Comparison of ENCODE assay signal across 19 cellular contexts in the genomic region with DNA sequence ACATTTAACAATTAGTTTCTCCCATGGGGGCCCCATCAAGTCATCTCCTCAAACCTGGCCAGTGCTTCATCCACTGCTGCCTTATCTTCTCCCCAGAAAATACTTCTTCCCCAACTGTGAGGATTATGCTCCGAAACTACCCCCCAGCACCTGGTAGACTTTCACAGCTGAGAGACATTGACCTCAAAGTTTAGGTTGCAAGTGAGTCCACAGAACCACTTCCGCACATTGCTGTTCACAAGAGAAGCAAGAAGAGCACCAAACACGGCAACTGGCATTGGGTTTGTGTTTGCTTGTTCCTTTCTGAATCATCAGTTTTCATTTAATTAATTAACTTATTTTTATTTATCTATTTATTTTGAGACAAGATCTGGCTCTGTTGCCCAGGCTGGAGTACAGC. TPM values are rescaled to one million over a fixed set of nuclear protein-coding genes. Genes with fewer than 3 reads are reported as not detected.
DNase-seq lines count a peak whose midpoint lies in the region; ATAC-seq and TF ChIP-seq lines count a peak whose summit lies in the region.
"Had no signal": no experiment of that assay in that cellular context is flagged by ENCODE, and none has a peak within 500 bp of the region (broad histone marks: within the 10 kb centered on the region; RNA-seq: fewer than 3 reads in every experiment).

No MANE protein-coding gene starts in this region.

- peaks cover 14% of the 10 kb centered on the region for H3K27me3 Mint-ChIP-seq in CD4-positive, alpha-beta T cell
- H3K27me3 Mint-ChIP-seq in GM23338 (ENCODE audit: insufficient read depth, low read depth, poor library complexity), result peaks cover 27% of the 10 kb centered on the region
- peaks cover 5% of the 10 kb centered on the region for H3K27me3 Mint-ChIP-seq in activated CD4-positive, alpha-beta memory T cell treated with anti-CD3 and anti-CD28 coated beads for 36 hours

- H3K36me3 ChIP-seq in GM23338 (ENCODE audit: insufficient read depth) (no peaks in the 10 kb centered on the region), iPS-15b (ENCODE audit: control insufficient read depth, insufficient read depth, low read length) (peaks cover 7% of the 10 kb centered on the region)
- H3K36me3 ChIP-seq: colonic mucosa, left lung, pancreas, sigmoid colon, suprapubic skin had no signal

- H2AFZ ChIP-seq in GM23338, result no peak overlapping the region

- peak overlapping the region; percentile 59 for H3K27ac Mint-ChIP-seq in CD4-positive, alpha-beta T cell
- no peak overlapping the region for H3K27ac Mint-ChIP-seq in GM23338
- peak overlapping the region; percentile 8 for H3K27ac Mint-ChIP-seq in activated CD4-positive, alpha-beta memory T cell treated with anti-CD3 and anti-CD28 coated beads for 36 hours
- H3K27ac Mint-ChIP-seq: IgD-negative memory B cell had no signal

- ATAC-seq in CD4-positive, alpha-beta T cell (ENCODE audit: poor library complexity), result no peak
- ATAC-seq in GM23338 (no peak), GM21390 (IDR thresholded peaks at IDR 0.05; ENCODE audit: unreplicated experiment) (no peak)
- ATAC-seq: activated CD4-positive, CD25-positive, alpha-beta regulatory T cell treated with anti-CD3 and anti-CD28 coated beads, Interleukin-2, amount 50 U/mL, for 24 hours; foreskin keratinocyte; left lung; pancreas; Right ventricle myocardium inferior had no signal

- peak in 1 of 10 experiments; percentile 7 for DNase-seq in CD4-positive, alpha-beta T cell
- DNase-seq in GM23338 (ENCODE audit: low spot score), result no peak
- no peak for DNase-seq in activated CD4-positive, alpha-beta memory T cell treated with anti-CD3 and anti-CD28 coated beads for 36 hours
- no peak for DNase-seq in SHP77 treated with DMSO at 0.1 percent for 48 hours (lab: John Stamatoyannopoulos, UW)
- DNase-seq in amygdala (lab: John Stamatoyannopoulos, UW), result no peak
- DNase-seq in superior temporal gyrus (ENCODE audit: extremely low spot score), result no peak
- DNase-seq: Calu3, colonic mucosa, foreskin keratinocyte, left lung, NCI-H1930, pancreas, sigmoid colon had no signal

- H3K36me3 Mint-ChIP-seq in CD4-positive, alpha-beta T cell (ENCODE audit: low read depth), result no peaks in the 10 kb centered on the region
- peaks cover 3% of the 10 kb centered on the region; the same call in 2 of the 3 replicates for H3K36me3 Mint-ChIP-seq in GM23338 (ENCODE audit: low read depth)
- no peaks in the 10 kb centered on the region for H3K36me3 Mint-ChIP-seq in activated CD4-positive, alpha-beta memory T cell treated with anti-CD3 and anti-CD28 coated beads for 36 hours
- H3K36me3 Mint-ChIP-seq: IgD-negative memory B cell had no signal

- no peak overlapping the region for H3K9ac ChIP-seq in iPS-15b (ENCODE audit: low read depth, low read length)

- intact Hi-C loops in CD4-positive, alpha-beta T cell (cut with DNase I, micrococcal nuclease), result no loop called here
- intact Hi-C loops in activated CD4-positive, alpha-beta memory T cell treated with anti-CD3 and anti-CD28 coated beads for 36 hours (cut with micrococcal nuclease), result no loop called here

- H3F3A ChIP-seq in GM23338 (replicated peaks; ENCODE audit: low read depth), result peaks cover 25% of the 10 kb centered on the region

- H3K4me1 Mint-ChIP-seq in CD4-positive, alpha-beta T cell (ENCODE audit: low read depth), result peaks cover 28% of the 10 kb centered on the region
- peaks cover 58% of the 10 kb centered on the region for H3K4me1 Mint-ChIP-seq in GM23338
- H3K4me1 Mint-ChIP-seq in activated CD4-positive, alpha-beta memory T cell treated with anti-CD3 and anti-CD28 coated beads for 36 hours (ENCODE audit: low read depth), result peaks cover 22% of the 10 kb centered on the region

- H3K9me2 ChIP-seq in GM23338 (ENCODE audit: insufficient read depth), result no peaks in the 10 kb centered on the region

- H3K9me3 Mint-ChIP-seq in CD4-positive, alpha-beta T cell, result no peaks in the 10 kb centered on the region
- H3K9me3 Mint-ChIP-seq in GM23338, result no peaks in the 10 kb centered on the region
- H3K9me3 Mint-ChIP-seq in activated CD4-positive, alpha-beta memory T cell treated with anti-CD3 and anti-CD28 coated beads for 36 hours, result no peaks in the 10 kb centered on the region
- H3K9me3 Mint-ChIP-seq: IgD-negative memory B cell had no signal

- H3K4me1 ChIP-seq in GM23338 (ENCODE audit: insufficient read depth), result peaks cover 44% of the 10 kb centered on the region
- H3K4me1 ChIP-seq in iPS-15b (ENCODE audit: control insufficient read depth, insufficient read depth, low read length), result peaks cover 18% of the 10 kb centered on the region
- H3K4me1 ChIP-seq: colonic mucosa, pancreas had no signal

- no peaks in the 10 kb centered on the region for H3K27me3 ChIP-seq in CD4-positive, alpha-beta T cell (ENCODE audit: control insufficient read depth, insufficient read depth, low read length)
- H3K27me3 ChIP-seq in GM23338 (ENCODE audit: insufficient read depth) (no peaks in the 10 kb centered on the region), iPS-15b (ENCODE audit: control insufficient read depth, insufficient read depth, low read length) (no peaks in the 10 kb centered on the region)
- H3K27me3 ChIP-seq: colonic mucosa, foreskin keratinocyte, sigmoid colon, suprapubic skin had no signal

- no peak overlapping the region for H3K27ac ChIP-seq in CD4-positive, alpha-beta T cell (ENCODE audit: low read depth, low read length)
- H3K27ac ChIP-seq in GM23338 (ENCODE audit: low read depth), result peak overlapping the region; percentile 77
- H3K27ac ChIP-seq: colonic mucosa, foreskin keratinocyte, left lung, pancreas, sigmoid colon, suprapubic skin had no signal

- POLR2A ChIA-PET in CD4-positive, alpha-beta T cell (lab: Charles Lee), result interaction anchor here (0.8 to 4.0 kb wide), 6 partner anchors 16 to 75 kb away, joined by 3 to 39 read pairs (median 4); no protein-coding TSS in a partner anchor
- POLR2A ChIA-PET in activated CD4-positive, alpha-beta memory T cell treated with anti-CD3 and anti-CD28 coated beads for 36 hours (lab: Charles Lee), result no interaction called here

- H3K4me3 Mint-ChIP-seq in CD4-positive, alpha-beta T cell, result peak overlapping the region; percentile 90
- H3K4me3 Mint-ChIP-seq in GM23338, result peak overlapping the region; percentile 57; the same call in 2 of the 3 replicates
- peak overlapping the region; percentile 47 for H3K4me3 Mint-ChIP-seq in activated CD4-positive, alpha-beta memory T cell treated with anti-CD3 and anti-CD28 coated beads for 36 hours

- H3K79me2 ChIP-seq in GM23338 (replicated peaks; ENCODE audit: insufficient read depth), result peaks cover 17% of the 10 kb centered on the region; the same call in 1 of the 2 replicates

- no peaks in the 10 kb centered on the region for H3K9me3 ChIP-seq in CD4-positive, alpha-beta T cell (ENCODE audit: control insufficient read depth, low read length)
- H3K9me3 ChIP-seq in iPS-15b (ENCODE audit: control insufficient read depth, insufficient read depth, low read length), result no peaks in the 10 kb centered on the region
- H3K9me3 ChIP-seq: colonic mucosa, left lung, pancreas, sigmoid colon, suprapubic skin had no signal

- no peak for TF ChIP-seq CTCF in CD4-positive, alpha-beta T cell (IDR thresholded peaks at IDR 0.05)
- TF ChIP-seq CTCF in GM23338 (conservative IDR thresholded peaks at IDR 0.05; ENCODE audit: low read depth in 2 of 2), result no peak

- peak overlapping the region; percentile 72 for H3K4me2 ChIP-seq in GM23338

- CTCF ChIA-PET in CD4-positive, alpha-beta T cell (lab: Charles Lee), result interaction anchor here (1.1 kb wide), 1 partner anchor 39 kb away, joined by 3 read pairs; no protein-coding TSS in a partner anchor
- CTCF ChIA-PET in activated CD4-positive, alpha-beta memory T cell treated with anti-CD3 and anti-CD28 coated beads for 36 hours (lab: Charles Lee), result interaction anchor here (0.7 to 4.3 kb wide), 4 partner anchors 40 to 214 kb away, joined by 3 to 92 read pairs (median 4); no protein-coding TSS in a partner anchor

- peak overlapping the region; percentile 24 for H3K4me3 ChIP-seq in GM23338
- H3K4me3 ChIP-seq in iPS-15b (ENCODE audit: low read depth, low read length), result peak overlapping the region; percentile 48
- H3K4me3 ChIP-seq: colonic mucosa, left lung, pancreas, sigmoid colon, suprapubic skin had no signal

- H4K20me1 ChIP-seq in GM23338 (replicated peaks; ENCODE audit: insufficient read depth), result no peaks in the 10 kb centered on the region

TF ChIP-seq in GM23338, 12 proteins besides CTCF, POLR2A, EP300 and RAD21 (continues in another document):
- no peak for TF ChIP-seq JUNB (IDR thresholded peaks at IDR 0.05; ENCODE audit: unreplicated experiment)
- TF ChIP-seq ZNF114 (CRISPR knock-in tag; IDR thresholded peaks at IDR 0.05), result no peak
- TF ChIP-seq STAT1 (IDR thresholded peaks at IDR 0.05; ENCODE audit: unreplicated experiment), result no peak

RNA-seq across cellular contexts. Expression of a gene that starts 6.1 kb away (rescaled TPM):
- total RNA-seq in CD4-positive, alpha-beta T cell, result not detected
- total RNA-seq in GM23338 (2014; rRNA removed; shearing (Covaris generic)), result 0.27 and 2.4 TPM in 2 replicates
- 0.83 and 0.91 TPM in 2 replicates for polyA plus RNA-seq in GM23338 (2016; fragmentation: Nextera tagmentation; extraction: Ambion mirVana)
- not detected for total RNA-seq in activated CD4-positive, alpha-beta memory T cell treated with anti-CD3 and anti-CD28 coated beads for 36 hours
- total RNA-seq: Calu3 had no signal
- polyA plus RNA-seq: IgD-negative memory B cell had no signal

RNA-seq across cellular contexts. Expression of a gene that starts 48.9 kb away (rescaled TPM):
- 10 to 100 TPM; 55.3 to 58.9 TPM for total RNA-seq in CD4-positive, alpha-beta T cell
- 85.2 and 92.4 TPM in 2 replicates for total RNA-seq in GM23338 (2014; rRNA removed; shearing (Covaris generic))
- 18.1 and 19.3 TPM in 2 replicates for polyA plus RNA-seq in GM23338 (2016; fragmentation: Nextera tagmentation; extraction: Ambion mirVana)
- total RNA-seq in activated CD4-positive, alpha-beta memory T cell treated with anti-CD3 and anti-CD28 coated beads for 36 hours, result 10 to 100 TPM; 44.1 to 45.5 TPM
